Comparison of ENCODE assay signal across 1 cellular context in the genomic region with DNA sequence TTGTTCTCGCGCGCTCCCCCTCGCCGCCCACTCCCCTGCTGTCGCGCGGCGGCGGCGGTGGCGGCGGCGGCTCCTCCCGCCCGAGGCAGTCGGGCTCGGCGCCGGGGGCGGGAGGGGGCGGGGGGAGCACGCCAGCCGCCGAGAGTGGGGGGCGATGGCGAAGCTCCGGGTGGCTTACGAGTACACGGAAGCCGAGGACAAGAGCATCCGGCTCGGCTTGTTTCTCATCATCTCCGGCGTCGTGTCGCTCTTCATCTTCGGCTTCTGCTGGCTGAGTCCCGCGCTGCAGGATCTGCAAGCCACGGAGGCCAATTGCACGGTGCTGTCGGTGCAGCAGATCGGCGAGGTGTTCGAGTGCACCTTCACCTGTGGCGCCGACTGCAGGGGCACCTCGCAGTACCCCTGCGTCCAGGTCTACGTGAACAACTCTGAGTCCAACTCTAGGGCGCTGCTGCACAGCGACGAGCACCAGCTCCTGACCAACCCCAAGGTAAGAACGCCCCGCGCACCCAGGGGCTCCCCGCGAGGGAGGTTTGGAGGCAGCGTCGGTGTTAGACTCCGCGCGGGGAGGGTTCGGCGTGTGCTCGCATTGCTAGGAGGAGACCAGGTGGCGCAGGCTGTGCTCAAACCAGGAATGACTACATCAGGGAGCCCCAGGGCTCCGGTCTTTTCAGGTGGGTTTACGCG.
TF ChIP-seq lines count a peak whose summit lies in the region.

No MANE protein-coding gene starts in this region.

TF ChIP-seq in HCT116, 20 proteins besides CTCF, POLR2A, EP300 and RAD21 (continued from another document):
- no peak for TF ChIP-seq TCF7L2 (IDR thresholded peaks at IDR 0.05; ENCODE audit: borderline replicate concordance, extremely low read depth, insufficient read depth, insufficient read length)
- no peak for TF ChIP-seq EZH2phosphoT487 (IDR thresholded peaks at IDR 0.05; ENCODE audit: borderline replicate concordance)
- peak; percentile 30; the same call in 1 of the 2 replicates for TF ChIP-seq SIN3A (IDR thresholded peaks at IDR 0.05; ENCODE audit: low read depth)
- TF ChIP-seq ZNF274 (IDR thresholded peaks at IDR 0.05; ENCODE audit: low read depth, low read length) = no peak
- TF ChIP-seq POLR2AphosphoS5 (IDR thresholded peaks at IDR 0.05; ENCODE audit: low read depth, low read length) = peak; percentile 15; the same call in 1 of the 2 replicates
- no peak; the same call in 1 of the 2 replicates for TF ChIP-seq EGR1 (IDR thresholded peaks at IDR 0.05; ENCODE audit: low read depth)
